32 cellular contexts compared by ENCODE assay signal in genomic region chr9:132591244-132591643, GRCh38. TPM values are rescaled to one million over a fixed set of nuclear protein-coding genes. Genes with fewer than 3 reads are reported as not detected.
A peak's percentile ranks its signal among the peaks of the same experiment; 100 is the strongest.
DNase-seq lines count a peak whose midpoint lies in the region; ATAC-seq and TF ChIP-seq lines count a peak whose summit lies in the region.
"Had no signal": no experiment of that assay in that cellular context is flagged by ENCODE, and none has a peak within 500 bp of the region (broad histone marks: within the 10 kb centered on the region; RNA-seq: fewer than 3 reads in every experiment).

No MANE protein-coding gene starts in this region.

- H3K56ac ChIP-seq in H9 (ENCODE audit: insufficient read length, low read depth, low read length) = no peak overlapping the region

- H2BK5ac ChIP-seq in H9 (ENCODE audit: insufficient read length, low read length) = no peak overlapping the region

- H3K4me2 ChIP-seq in H9 (ENCODE audit: insufficient read depth, insufficient read length, low read length) = peak overlapping the region; percentile 52
- H3K4me2 ChIP-seq in neural progenitor cell = peak overlapping the region; percentile 76

- no peak overlapping the region for H3T11ph ChIP-seq in H9 (ENCODE audit: low read length)

- H3K9ac ChIP-seq in H9 (ENCODE audit: extremely low read depth, insufficient read length, low read length) = no peak overlapping the region
- H3K9ac ChIP-seq in neural progenitor cell = no peak overlapping the region

- no peak overlapping the region for H4K5ac ChIP-seq in H9 (ENCODE audit: insufficient read length, low read depth, low read length)

- H3K27me3 Mint-ChIP-seq in H9 (ENCODE audit: low read depth) (peaks cover 70% of the 10 kb centered on the region), endothelial cell (ENCODE audit: unreplicated experiment) (peaks cover 13% of the 10 kb centered on the region), neural progenitor cell (ENCODE audit: insufficient read depth, low read depth) (peaks cover 39% of the 10 kb centered on the region)

- no peaks in the 10 kb centered on the region for H3K79me1 ChIP-seq in H9 (ENCODE audit: insufficient read depth, low read depth, low read length, poor library complexity, severe bottlenecking)

- peak overlapping the region; percentile 57 to 79 for H3K4me3 Mint-ChIP-seq in H9
- peak overlapping the region; percentile 71 for H3K4me3 Mint-ChIP-seq in endothelial cell (ENCODE audit: unreplicated experiment)
- H3K4me3 Mint-ChIP-seq in neural progenitor cell = peak overlapping the region; percentile 81
- H3K4me3 Mint-ChIP-seq: activated naive CD8-positive, alpha-beta T cell treated with anti-CD3 and anti-CD28 coated beads, Interleukin-2, amount 10 ng/mL, durations not matched to agents 7 days and 5 days; effector memory CD8-positive, alpha-beta T cell; natural killer cell; stimulated activated memory B cell treated with anti-CD40 and anti-IgM and Interleukin-4, amounts not matched to agents 10 μg/mL and 1 μg/mL and 100 μg/mL, for 72 hours; T-helper 2 cell treated with Interferon-gamma antibody and Interleukin-4, amounts not matched to agents 5 μg/mL and 100 μg/mL, for 36 hours had no signal

- H3K23ac ChIP-seq in H9 (ENCODE audit: insufficient read length, low read depth, low read length) = no peak overlapping the region

- no peak overlapping the region for H2AK5ac ChIP-seq in H9 (ENCODE audit: insufficient read length, low read length)

- ATAC-seq in GM21515 (IDR thresholded peaks at IDR 0.05; ENCODE audit: unreplicated experiment) (no peak), HG03342 (IDR thresholded peaks at IDR 0.05; ENCODE audit: unreplicated experiment) (no peak)
- ATAC-seq: effector memory CD8-positive, alpha-beta T cell; esophagus mucosa; GM12878; mucosa of descending colon; natural killer cell; Panc1; stimulated activated memory B cell treated with anti-CD40 and anti-IgM and Interleukin-4, amounts not matched to agents 10 μg/mL and 1 μg/mL and 100 μg/mL, for 72 hours had no signal

- no peaks in the 10 kb centered on the region for H3K36me3 ChIP-seq in neural progenitor cell

- DNase-seq in H9 = no peak
- DNase-seq in NCI-H82 (lab: John Stamatoyannopoulos, UW) = peak; percentile 79
- no peak for DNase-seq in endothelial cell (ENCODE audit: low spot score)
- DNase-seq in neural progenitor cell (ENCODE audit: low spot score) = peak; percentile 86
- no peak for DNase-seq in activated CD8-positive, alpha-beta memory T cell treated with anti-CD3 and anti-CD28 coated beads for 24 hours
- DNase-seq: activated naive CD8-positive, alpha-beta T cell treated with anti-CD3 and anti-CD28 coated beads, Interleukin-2, amount 10 ng/mL, durations not matched to agents 7 days and 5 days; activated T-cell treated with anti-CD3 and anti-CD28 coated beads for 4 hours; aorta; CD8-positive, alpha-beta memory T cell; DMS 273 treated with DMSO at 0.1 percent for 48 hours; effector memory CD8-positive, alpha-beta T cell; EL; HCEC 1CT; mucosa of descending colon; natural killer cell; NCI-H1092; NCI-H1694 treated with DMSO at 0.1 percent for 48 hours; NCI-H526; SHP77 had no signal

- peaks cover 23% of the 10 kb centered on the region for H3K23me2 ChIP-seq in H9 (ENCODE audit: insufficient read length, low read depth, low read length, poor library complexity, severe bottlenecking)

- H3K27ac Mint-ChIP-seq in H9 = peak overlapping the region in 1 of 3 experiments; percentile 90; a peak in 3 of 7 replicates
- no peak overlapping the region for H3K27ac Mint-ChIP-seq in endothelial cell (ENCODE audit: unreplicated experiment)
- H3K27ac Mint-ChIP-seq in neural progenitor cell = peak overlapping the region; percentile 69
- H3K27ac Mint-ChIP-seq: activated naive CD8-positive, alpha-beta T cell treated with anti-CD3 and anti-CD28 coated beads, Interleukin-2, amount 10 ng/mL, durations not matched to agents 7 days and 5 days; effector memory CD8-positive, alpha-beta T cell; natural killer cell; stimulated activated memory B cell treated with anti-CD40 and anti-IgM and Interleukin-4, amounts not matched to agents 10 μg/mL and 1 μg/mL and 100 μg/mL, for 72 hours; T-helper 2 cell treated with Interferon-gamma antibody and Interleukin-4, amounts not matched to agents 5 μg/mL and 100 μg/mL, for 36 hours; type B pancreatic cell had no signal

- H2AFZ ChIP-seq in H9 (ENCODE audit: low read length) (no peak overlapping the region), neural progenitor cell (replicated peaks) (no peak overlapping the region)

- H3K27ac ChIP-seq in H9 (ENCODE audit: insufficient read length, low read depth, low read length) (no peak overlapping the region), neural progenitor cell (peak overlapping the region; percentile 2)

- peaks cover 3% of the 10 kb centered on the region in 2 experiments; a peak in 2 of 5 replicates for H3K9me3 Mint-ChIP-seq in H9
- no peaks in the 10 kb centered on the region for H3K9me3 Mint-ChIP-seq in endothelial cell (ENCODE audit: unreplicated experiment)
- H3K9me3 Mint-ChIP-seq in neural progenitor cell = no peaks in the 10 kb centered on the region
- H3K9me3 Mint-ChIP-seq: activated naive CD8-positive, alpha-beta T cell treated with anti-CD3 and anti-CD28 coated beads, Interleukin-2, amount 10 ng/mL, durations not matched to agents 7 days and 5 days; CD8-positive, alpha-beta memory T cell; effector memory CD8-positive, alpha-beta T cell; natural killer cell; stimulated activated memory B cell treated with anti-CD40 and anti-IgM and Interleukin-4, amounts not matched to agents 10 μg/mL and 1 μg/mL and 100 μg/mL, for 72 hours; T-helper 2 cell treated with Interferon-gamma antibody and Interleukin-4, amounts not matched to agents 5 μg/mL and 100 μg/mL, for 36 hours; type B pancreatic cell had no signal

- no peak overlapping the region for H4K91ac ChIP-seq in H9 (ENCODE audit: insufficient read length, low read depth, low read length)

- H2BK20ac ChIP-seq in H9 (ENCODE audit: low read depth, low read length, poor library complexity, severe bottlenecking) = no peak overlapping the region

- H3K14ac ChIP-seq in H9 (ENCODE audit: insufficient read depth, low read length) = no peak overlapping the region

- H2BK120ac ChIP-seq in H9 (ENCODE audit: low read depth, low read length, poor library complexity, severe bottlenecking) = no peak overlapping the region

- H3K4me1 Mint-ChIP-seq in H9 (peaks cover 34 to 60% of the 10 kb centered on the region in 2 experiments), endothelial cell (ENCODE audit: unreplicated experiment) (peaks cover 38% of the 10 kb centered on the region), neural progenitor cell (peaks cover 63% of the 10 kb centered on the region)

- H4K20me1 ChIP-seq in H9 (ENCODE audit: control insufficient read depth, insufficient read depth, insufficient read length) = no peaks in the 10 kb centered on the region
- peaks cover 98% of the 10 kb centered on the region for H4K20me1 ChIP-seq in neural progenitor cell (ENCODE audit: low read depth)

- H3K18ac ChIP-seq in H9 (ENCODE audit: insufficient read length, low read depth, low read length) = no peak overlapping the region

- H3K4me3 ChIP-seq in neural progenitor cell = peak overlapping the region; percentile 46
- H3K4me3 ChIP-seq: GM12878, lung, mucosa of descending colon had no signal

- H3K36me3 Mint-ChIP-seq in H9 (ENCODE audit: insufficient read depth in 1 of 3, low read depth in 3 of 3) (peaks cover 2 to 26% (median 4%) of the 10 kb centered on the region in 3 experiments; a peak in 4 of 7 replicates), endothelial cell (ENCODE audit: low read depth, unreplicated experiment) (peaks cover 6% of the 10 kb centered on the region), neural progenitor cell (peaks cover 3% of the 10 kb centered on the region)
- H3K36me3 Mint-ChIP-seq: activated naive CD8-positive, alpha-beta T cell treated with anti-CD3 and anti-CD28 coated beads, Interleukin-2, amount 10 ng/mL, durations not matched to agents 7 days and 5 days; natural killer cell had no signal

- H3K27me3 ChIP-seq in H9 (ENCODE audit: insufficient read depth, low read length) (peaks cover 59% of the 10 kb centered on the region), neural progenitor cell (peaks cover 74% of the 10 kb centered on the region)

- no peak for TF ChIP-seq CTCF in H9 (conservative IDR thresholded peaks at IDR 0.05)
- no peak for TF ChIP-seq CTCF in endothelial cell (IDR thresholded peaks at IDR 0.05; ENCODE audit: unreplicated experiment)
- TF ChIP-seq CTCF in neural progenitor cell (IDR thresholded peaks at IDR 0.05) = no peak

- no peak overlapping the region for H2BK12ac ChIP-seq in H9 (ENCODE audit: insufficient read length, low read depth, low read length)

- H4K8ac ChIP-seq in H9 (replicated peaks; ENCODE audit: insufficient read length, low read depth, low read length) = no peak overlapping the region

- H3K4ac ChIP-seq in H9 (ENCODE audit: low read depth, low read length) = no peak overlapping the region

- no peaks in the 10 kb centered on the region for H3K9me3 ChIP-seq in H9 (ENCODE audit: control insufficient read depth, low read depth, low read length)
- no peaks in the 10 kb centered on the region for H3K9me3 ChIP-seq in neural progenitor cell (ENCODE audit: low read depth)
- H3K9me3 ChIP-seq: mucosa of descending colon had no signal

- H3K4me1 ChIP-seq in H9 (ENCODE audit: insufficient read depth, low read length) (peaks cover 7% of the 10 kb centered on the region; the same call in 1 of the 2 replicates), neural progenitor cell (peaks cover 67% of the 10 kb centered on the region)

- no CpG with 5 or more reads among the region's 6 CpGs for WGBS in H9 (ENCODE audit: extremely low coverage, insufficient read length, low lambda C conversion rate)

- H3K79me2 ChIP-seq in H9 (ENCODE audit: insufficient read depth, low read length) = no peaks in the 10 kb centered on the region
- no peaks in the 10 kb centered on the region for H3K79me2 ChIP-seq in neural progenitor cell (ENCODE audit: low read depth)

- H2BK15ac ChIP-seq in H9 (ENCODE audit: low read depth, low read length) = no peak overlapping the region

- peaks cover 52% of the 10 kb centered on the region for H3F3A ChIP-seq in neural progenitor cell (ENCODE audit: low read depth)

RNA-seq across cellular contexts. Expression of gene BARHL1, which starts 8.8 kb away (rescaled TPM):
- total RNA-seq in H9 (2021) = not detected in 2 replicates
- total RNA-seq in endothelial cell (ENCODE audit: unreplicated experiment) = 2.4 TPM
- 1.0 and 3.1 TPM in 2 replicates for total RNA-seq in neural progenitor cell (ENCODE audit: low replicate concordance)
- total RNA-seq: activated naive CD8-positive, alpha-beta T cell treated with anti-CD3 and anti-CD28 coated beads, Interleukin-2, amount 10 ng/mL, durations not matched to agents 7 days and 5 days; aorta; CD8-positive, alpha-beta memory T cell; esophagus mucosa; fibroblast of villous mesenchyme; GM12878; lung; M059J; mucosa of descending colon; natural killer cell; omental fat pad; renal cortical epithelial cell had no signal

Comparison
In these comparisons a context has a peak if more than half of its experiments do, and no peak if none do; other contexts are left out.
1. DNase-seq: peak in NCI-H82 (single experiment) and neural progenitor cell (single experiment); none in H9 (single experiment), endothelial cell (single experiment) and activated CD8-positive, alpha-beta memory T cell treated with anti-CD3 and anti-CD28 coated beads for 24 hours (single experiment).
2. Peak in every context shown above with its lines, with median percentiles within 50 percentile points of each other: H3K4me3 Mint-ChIP-seq.